In the genomic region with DNA sequence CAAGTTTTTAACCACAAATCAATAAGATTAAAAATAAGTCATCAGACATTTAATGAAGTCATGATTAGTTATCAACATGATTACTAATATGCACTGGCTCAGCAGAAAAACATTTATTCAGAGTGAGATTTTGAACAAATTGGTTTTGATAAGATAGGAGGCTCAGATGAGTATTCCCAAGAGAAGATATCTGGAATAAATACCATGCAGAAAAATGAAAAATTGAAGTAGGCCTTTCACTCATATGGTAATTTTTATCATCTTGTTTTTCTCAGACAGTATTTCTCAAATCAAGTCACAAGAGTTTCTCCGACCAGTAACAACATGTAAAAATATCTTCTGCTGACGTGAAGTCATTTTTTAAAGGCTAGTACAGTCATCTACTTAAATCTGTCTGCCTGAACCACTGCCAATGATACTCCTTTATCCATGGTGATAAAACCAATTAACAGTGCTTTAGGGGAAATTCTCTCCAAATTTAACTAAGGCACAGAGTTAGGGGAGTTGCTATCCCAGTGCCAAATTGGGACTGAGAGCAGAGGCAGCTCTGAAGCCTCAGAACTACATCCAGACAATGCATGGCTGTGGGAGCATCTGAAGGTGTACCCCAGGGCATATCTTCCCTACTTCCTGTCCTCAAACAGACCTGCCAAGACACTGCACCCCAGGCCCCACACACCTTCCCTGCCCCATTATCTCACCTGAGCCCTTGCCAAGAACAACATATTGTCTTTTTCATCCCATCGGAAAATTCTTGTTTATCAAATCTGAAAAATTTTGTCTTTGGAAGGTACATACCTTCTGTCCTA, we compare ENCODE assay signal across 29 cellular contexts.
DNase-seq lines count a peak whose midpoint lies in the region; ATAC-seq and TF ChIP-seq lines count a peak whose summit lies in the region.
"Had no signal": no experiment of that assay in that cellular context is flagged by ENCODE, and none has a peak within 500 bp of the region (broad histone marks: within the 10 kb centered on the region; RNA-seq: fewer than 3 reads in every experiment).

No MANE protein-coding gene starts in this region.

- no TSS peak for BruUV-seq in IMR-90 (replicated peaks; lab: Mats Ljungman, UMichigan)

- no peak overlapping the region for H3K27ac Mint-ChIP-seq in naive thymus-derived CD4-positive, alpha-beta T cell
- H3K27ac Mint-ChIP-seq: activated naive CD8-positive, alpha-beta T cell treated with anti-CD3 and anti-CD28 coated beads for 36 hours; immature natural killer cell; natural killer cell treated with Interleukin-12 subunit alpha and Interleukin-12 subunit beta and Interleukin-15 and Interleukin-18, amount 100 ng/mL, for 72 hours had no signal

- H3K27ac ChIP-seq in IMR-90 (ENCODE audit: insufficient read depth, low read length) (no peak overlapping the region), SJCRH30 (no peak overlapping the region)
- H3K27ac ChIP-seq in naive thymus-derived CD4-positive, alpha-beta T cell (ENCODE audit: low read depth, low read length) = no peak overlapping the region
- H3K27ac ChIP-seq: BLaER1 treated with 17β-estradiol and CSF1 and Interleukin-3, amounts not matched to agents 10 nM and 100 nM; left lung; upper lobe of right lung; WERI-Rb-1 had no signal

- H2BK20ac ChIP-seq in IMR-90 (ENCODE audit: low read depth, low read length) = no peak overlapping the region

- peaks cover 5% of the 10 kb centered on the region for H3K9me1 ChIP-seq in IMR-90 (ENCODE audit: insufficient read depth, low read length)

- TF ChIP-seq CTCF in IMR-90 (conservative IDR thresholded peaks at IDR 0.05; ENCODE audit: low read depth, low read length) = no peak
- no peak for TF ChIP-seq CTCF in omental fat pad (IDR thresholded peaks at IDR 0.05)

- in situ Hi-C loops in IMR-90 (cut with MboI; ENCODE audit: low sequenced_read_pairs) = no loop called here

- no peaks in the 10 kb centered on the region for H3K36me3 Mint-ChIP-seq in naive thymus-derived CD4-positive, alpha-beta T cell
- H3K36me3 Mint-ChIP-seq: activated naive CD8-positive, alpha-beta T cell treated with anti-CD3 and anti-CD28 coated beads for 36 hours; natural killer cell treated with Interleukin-12 subunit alpha and Interleukin-12 subunit beta and Interleukin-15 and Interleukin-18, amount 100 ng/mL, for 72 hours had no signal

- dilution Hi-C loops in IMR-90 (cut with HindIII; ENCODE audit: low sequenced_read_pairs, unreplicated experiment) = no loop called here

- no peak overlapping the region for H4K5ac ChIP-seq in IMR-90 (ENCODE audit: low read depth, low read length)

- no peak overlapping the region for H4K8ac ChIP-seq in IMR-90 (ENCODE audit: low read depth in 2 of 2, low read length in 2 of 2)

- H3K4me3 ChIP-seq in IMR-90 (ENCODE audit: insufficient read depth, low read depth, low read length) (no peak overlapping the region), SJCRH30 (no peak overlapping the region)
- H3K4me3 ChIP-seq in naive thymus-derived CD4-positive, alpha-beta T cell (ENCODE audit: low read length) = no peak overlapping the region
- H3K4me3 ChIP-seq: BLaER1 treated with 17β-estradiol and CSF1 and Interleukin-3, amounts not matched to agents 10 nM and 100 nM; K562; left lung; upper lobe of right lung had no signal

- no peak overlapping the region for H2BK5ac ChIP-seq in IMR-90 (ENCODE audit: low read depth, low read length, poor library complexity, severe bottlenecking)

- no peak overlapping the region for H3K14ac ChIP-seq in IMR-90 (replicated peaks; ENCODE audit: low read depth, low read length)

- H3K23ac ChIP-seq in IMR-90 (ENCODE audit: low read depth, low read length) = no peak overlapping the region

- ATAC-seq in IMR-90 (ENCODE audit: low read depth) (no peak), omental fat pad (ENCODE audit: low FRiP score) (peak; percentile 71), HG03520 (IDR thresholded peaks at IDR 0.05; ENCODE audit: unreplicated experiment) (no peak)
- ATAC-seq in naive thymus-derived CD4-positive, alpha-beta T cell = no peak
- ATAC-seq: K562; left lung; natural killer cell treated with Interleukin-12 subunit alpha and Interleukin-12 subunit beta and Interleukin-15 and Interleukin-18, amount 100 ng/mL, for 72 hours; upper lobe of right lung had no signal

- H3K4me1 ChIP-seq in IMR-90 (ENCODE audit: control insufficient read depth, insufficient read depth, low read length) = peaks cover 6% of the 10 kb centered on the region
- no peaks in the 10 kb centered on the region for H3K4me1 ChIP-seq in SJCRH30
- H3K4me1 ChIP-seq in naive thymus-derived CD4-positive, alpha-beta T cell (ENCODE audit: control insufficient read depth in 2 of 2, insufficient read depth in 2 of 2, low read length in 2 of 2) = no peaks in the 10 kb centered on the region
- H3K4me1 ChIP-seq: BLaER1 treated with 17β-estradiol and CSF1 and Interleukin-3, amounts not matched to agents 10 nM and 100 nM; left lung; upper lobe of right lung had no signal

- H2BK15ac ChIP-seq in IMR-90 (ENCODE audit: low read depth, low read length) = peak overlapping the region; percentile 28; the same call in 1 of the 3 replicates

- TF ChIP-seq RAD21 in IMR-90 (IDR thresholded peaks at IDR 0.05; ENCODE audit: low read length) = no peak

- H3K36me3 ChIP-seq in IMR-90 (ENCODE audit: control insufficient read depth, insufficient read depth, low read length) = no peaks in the 10 kb centered on the region
- no peaks in the 10 kb centered on the region for H3K36me3 ChIP-seq in SJCRH30
- H3K36me3 ChIP-seq in naive thymus-derived CD4-positive, alpha-beta T cell (ENCODE audit: control insufficient read depth in 2 of 3, insufficient read depth in 3 of 3, low read length in 3 of 3) = no peaks in the 10 kb centered on the region
- H3K36me3 ChIP-seq: BLaER1 treated with 17β-estradiol and CSF1 and Interleukin-3, amounts not matched to agents 10 nM and 100 nM; left lung; upper lobe of right lung; WERI-Rb-1 had no signal

- no peak overlapping the region for H3K18ac ChIP-seq in IMR-90 (ENCODE audit: low read depth, low read length)

- no peak overlapping the region for H3K4me2 ChIP-seq in IMR-90 (ENCODE audit: low read depth, low read length)
- H3K4me2 ChIP-seq: BLaER1 treated with 17β-estradiol and CSF1 and Interleukin-3, amounts not matched to agents 10 nM and 100 nM had no signal

- H4K91ac ChIP-seq in IMR-90 (ENCODE audit: insufficient read depth, low read depth, low read length) = peak overlapping the region; percentile 14; the same call in 1 of the 2 replicates

- H2AK5ac ChIP-seq in IMR-90 (ENCODE audit: low read depth, low read length) = 0 out of 2 replicates have a peak overlapping the region, but pooled peaks have one; percentile 34

- no peaks in the 10 kb centered on the region for H4K20me1 ChIP-seq in IMR-90 (ENCODE audit: insufficient read depth, low read length)
- H4K20me1 ChIP-seq: BLaER1 treated with 17β-estradiol and CSF1 and Interleukin-3, amounts not matched to agents 10 nM and 100 nM had no signal

- H3K4ac ChIP-seq in IMR-90 (ENCODE audit: low read depth, low read length) = no peak overlapping the region

- no CpG with 5 or more reads among the region's 3 CpGs for WGBS in IMR-90 (ENCODE audit: extremely low coverage in 2 of 2, insufficient read length in 1 of 2), 2 experiments

- H3K27me3 Mint-ChIP-seq in naive thymus-derived CD4-positive, alpha-beta T cell = peaks cover 0 to 11% (median 6%) of the 10 kb centered on the region in 5 donors
- H3K27me3 Mint-ChIP-seq: natural killer cell treated with Interleukin-12 subunit alpha and Interleukin-12 subunit beta and Interleukin-15 and Interleukin-18, amount 100 ng/mL, for 72 hours had no signal

- intact Hi-C loops in IMR-90 (cut with micrococcal nuclease) = no loop called here
- intact Hi-C loops in naive thymus-derived CD4-positive, alpha-beta T cell (cut with micrococcal nuclease) = no loop called here

- DNase-seq in IMR-90 (no peak), amniotic epithelial cell (ENCODE audit: low read depth) (peak; percentile 30), fibroblast of peridontal ligament (ENCODE audit: extremely low read depth) (peak; percentile 8), omental fat pad (ENCODE audit: low spot score) (no peak), SJCRH30 (no peak), NAMALWA (ENCODE audit: low spot score) (no peak)
- DNase-seq in naive thymus-derived CD4-positive, alpha-beta T cell = no peak
- DNase-seq: activated CD4-positive, alpha-beta T cell treated with anti-CD3 and anti-CD28 coated beads for 48 hours; activated CD8-positive, alpha-beta memory T cell treated with anti-CD3 and anti-CD28 coated beads for 24 hours; activated effector memory CD4-positive, alpha-beta T cell treated with anti-CD3 and anti-CD28 coated beads, Interleukin-2, amount 50 U/mL, for 16 hours; activated naive CD8-positive, alpha-beta T cell treated with anti-CD3 and anti-CD28 coated beads for 36 hours; COR-L47; DMS79; GF-D8; HCEC 1CT; immature natural killer cell; left lung; midbrain; NCI-H1417; NCI-H2081; NCI-H2227 treated with DMSO at 0.1 percent for 48 hours; NCI-H748 treated with DMSO at 0.1 percent for 48 hours; small intestine; upper lobe of right lung; WERI-Rb-1 had no signal

- no peak overlapping the region for H3K9ac ChIP-seq in IMR-90 (ENCODE audit: low read depth, low read length)
- H3K9ac ChIP-seq: BLaER1 treated with 17β-estradiol and CSF1 and Interleukin-3, amounts not matched to agents 10 nM and 100 nM had no signal

- H2AK9ac ChIP-seq in IMR-90 (replicated peaks; ENCODE audit: low read depth, low read length, poor library complexity) = no peak overlapping the region

- TF ChIP-seq POLR2A in IMR-90 (IDR thresholded peaks at IDR 0.05; ENCODE audit: low read depth, low read length) = no peak

- H3K4me1 Mint-ChIP-seq in naive thymus-derived CD4-positive, alpha-beta T cell = no peaks in the 10 kb centered on the region
- H3K4me1 Mint-ChIP-seq: activated naive CD8-positive, alpha-beta T cell treated with anti-CD3 and anti-CD28 coated beads for 36 hours; immature natural killer cell had no signal

- H2AFZ ChIP-seq in IMR-90 (replicated peaks; ENCODE audit: low read length, poor library complexity) = no peak overlapping the region

- no peak overlapping the region for H3K4me3 Mint-ChIP-seq in naive thymus-derived CD4-positive, alpha-beta T cell
- H3K4me3 Mint-ChIP-seq: activated naive CD8-positive, alpha-beta T cell treated with anti-CD3 and anti-CD28 coated beads for 36 hours; immature natural killer cell; natural killer cell treated with Interleukin-12 subunit alpha and Interleukin-12 subunit beta and Interleukin-15 and Interleukin-18, amount 100 ng/mL, for 72 hours had no signal

- no peak overlapping the region for H2BK120ac ChIP-seq in IMR-90 (ENCODE audit: low read depth, low read length)

- H3K9me3 ChIP-seq in IMR-90 (ENCODE audit: control insufficient read depth, insufficient read depth, low read length) (no peaks in the 10 kb centered on the region), SJCRH30 (replicated peaks) (no peaks in the 10 kb centered on the region)
- no peaks in the 10 kb centered on the region for H3K9me3 ChIP-seq in naive thymus-derived CD4-positive, alpha-beta T cell (ENCODE audit: control insufficient read depth in 2 of 3, low read length in 3 of 3)
- H3K9me3 ChIP-seq: left lung, upper lobe of right lung had no signal

- POLR2A ChIA-PET in IMR-90 (lab: Charles Lee; ENCODE audit: unreplicated experiment) = no interaction called here
- POLR2A ChIA-PET in naive thymus-derived CD4-positive, alpha-beta T cell (lab: Charles Lee) = no interaction called here

- H3K27me3 ChIP-seq in IMR-90 (ENCODE audit: control insufficient read depth, insufficient read depth, low read length) = no peaks in the 10 kb centered on the region
- no peaks in the 10 kb centered on the region for H3K27me3 ChIP-seq in SJCRH30
- H3K27me3 ChIP-seq in naive thymus-derived CD4-positive, alpha-beta T cell (ENCODE audit: control insufficient read depth in 2 of 2, insufficient read depth in 2 of 2, low read length in 2 of 2) = no peaks in the 10 kb centered on the region
- H3K27me3 ChIP-seq: BLaER1 treated with 17β-estradiol and CSF1 and Interleukin-3, amounts not matched to agents 10 nM and 100 nM; left lung; upper lobe of right lung had no signal

- H3K9me3 Mint-ChIP-seq in naive thymus-derived CD4-positive, alpha-beta T cell = peaks cover 0 to 4% (median 0%) of the 10 kb centered on the region in 11 donors
- H3K9me3 Mint-ChIP-seq: activated naive CD8-positive, alpha-beta T cell treated with anti-CD3 and anti-CD28 coated beads for 36 hours had no signal

- no peaks in the 10 kb centered on the region for H3K79me1 ChIP-seq in IMR-90 (ENCODE audit: low read depth in 1 of 2, low read length in 2 of 2)

- CTCF ChIA-PET in IMR-90 (lab: Yijun Ruan, JAX) = no interaction called here
- CTCF ChIA-PET in naive thymus-derived CD4-positive, alpha-beta T cell (lab: Charles Lee) = no interaction called here

- H3K56ac ChIP-seq in IMR-90 (ENCODE audit: extremely low read depth, insufficient read depth, low read length) = no peak overlapping the region

Comparison
In these comparisons a context has a peak if more than half of its experiments do, and no peak if none do; other contexts are left out.
1. DNase-seq: peak in amniotic epithelial cell (single experiment) and fibroblast of peridontal ligament (single experiment); none in IMR-90 (single experiment), omental fat pad (single experiment), SJCRH30 (0 of 2), naive thymus-derived CD4-positive, alpha-beta T cell (0 of 9) and NAMALWA (single experiment).